39 cellular contexts compared by ENCODE assay signal in the genomic region with DNA sequence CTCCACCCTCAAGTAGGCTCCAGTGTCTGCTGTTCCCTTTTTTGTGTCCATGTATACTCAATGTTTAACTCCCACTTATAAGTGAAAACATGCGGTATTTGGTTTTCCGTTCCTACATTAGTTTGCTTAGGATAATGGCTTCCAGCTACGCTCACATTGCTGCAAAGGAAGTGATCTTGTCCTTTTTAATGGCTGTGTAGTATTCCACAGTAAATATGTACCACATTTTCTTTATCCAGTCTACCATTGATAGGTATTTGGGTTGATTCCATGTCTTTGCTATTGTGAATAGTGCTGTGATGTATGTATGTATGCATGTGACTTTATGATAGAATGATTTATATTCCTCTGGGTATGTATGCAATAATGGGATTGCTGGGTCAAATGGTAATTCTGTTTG.
"Had no signal": no experiment of that assay in that cellular context is flagged by ENCODE, and none has a peak within 500 bp of the region (broad histone marks: within the 10 kb centered on the region; RNA-seq: fewer than 3 reads in every experiment).

No MANE protein-coding gene starts in this region.

- H3K4me3 ChIP-seq: adrenal gland, ascending aorta, body of pancreas, breast epithelium, cardiac muscle cell had no signal

- H3K27me3 ChIP-seq: ascending aorta, brain microvascular endothelial cell had no signal

- H3K36me3 Mint-ChIP-seq: activated naive CD4-positive, alpha-beta T cell treated with anti-CD3 and anti-CD28 coated beads, Interleukin-2, amount 10 ng/mL, durations not matched to agents 7 days and 5 days; activated naive CD4-positive, alpha-beta T cell treated with anti-CD3 and anti-CD28 coated beads, Interleukin-2, amount 50 U/mL, for 72 hours; activated naive CD8-positive, alpha-beta T cell; activated naive CD8-positive, alpha-beta T cell treated with anti-CD3 and anti-CD28 coated beads for 36 hours; activated naive CD8-positive, alpha-beta T cell treated with anti-CD3 and anti-CD28 coated beads, Interleukin-2, amount 10 ng/mL, durations not matched to agents 7 days and 5 days; brain had no signal

- FAIRE-seq: astrocyte, bronchial epithelial cell, colon had no signal

- ATAC-seq: activated naive CD4-positive, alpha-beta T cell treated with anti-CD3 and anti-CD28 coated beads, Interleukin-2, amount 50 U/mL, for 72 hours; activated naive CD8-positive, alpha-beta T cell treated with anti-CD3 and anti-CD28 coated beads, Interleukin-2, amount 50 U/mL, for 24 hours; activated T-cell treated with anti-CD3 and anti-CD28 coated beads, Interleukin-2, amount 50 U/mL, for 4 hours; activated T-cell treated with anti-CD3 and anti-CD28 coated beads, Interleukin-2, amount 50 U/mL, for 72 hours; activated T-helper 17 cell treated with anti-CD3 and anti-CD28 coated beads, Interleukin-2, amount 50 U/mL, for 72 hours; body of pancreas had no signal

- H3K9me3 Mint-ChIP-seq: activated naive CD4-positive, alpha-beta T cell treated with anti-CD3 and anti-CD28 coated beads, Interleukin-2, amount 10 ng/mL, durations not matched to agents 7 days and 5 days; activated naive CD4-positive, alpha-beta T cell treated with anti-CD3 and anti-CD28 coated beads, Interleukin-2, amount 50 U/mL, for 72 hours; activated naive CD8-positive, alpha-beta T cell treated with anti-CD3 and anti-CD28 coated beads for 36 hours; activated naive CD8-positive, alpha-beta T cell treated with anti-CD3 and anti-CD28 coated beads, Interleukin-2, amount 50 U/mL, for 24 hours; activated T-cell treated with anti-CD3 and anti-CD28 coated beads, Interleukin-2, amount 50 U/mL, for 24 hours; activated T-cell treated with anti-CD3 and anti-CD28 coated beads, Interleukin-2, amount 50 U/mL, for 4 hours; activated T-cell treated with anti-CD3 and anti-CD28 coated beads, Interleukin-2, amount 50 U/mL, for 72 hours; activated T-helper 1 cell treated with anti-CD3 and anti-CD28 coated beads, Interleukin-12 subunit alpha, Interleukin-12 subunit beta, Interleukin-2, Interleukin-4 antibody, amounts not matched to agents 30 ng/mL and 10 ng/mL and 1 ng/mL, durations not matched to agents 14 hours and 24 hours and 36 hours; activated T-helper 2 cell treated with anti-CD3 and anti-CD28 coated beads, Interferon-gamma antibody, Interleukin-2, Interleukin-4, amounts not matched to agents 10 μg/mL and 5 μg/mL and 100 μg/mL, durations not matched to agents 14 hours and 24 hours and 36 hours; central memory CD8-positive, alpha-beta T cell had no signal

- H3K27ac Mint-ChIP-seq: activated naive CD4-positive, alpha-beta T cell treated with anti-CD3 and anti-CD28 coated beads, Interleukin-2, amount 10 ng/mL, durations not matched to agents 7 days and 5 days; activated naive CD4-positive, alpha-beta T cell treated with anti-CD3 and anti-CD28 coated beads, Interleukin-2, amount 50 U/mL, for 72 hours; activated naive CD8-positive, alpha-beta T cell; activated naive CD8-positive, alpha-beta T cell treated with anti-CD3 and anti-CD28 coated beads for 36 hours; activated naive CD8-positive, alpha-beta T cell treated with anti-CD3 and anti-CD28 coated beads, Interleukin-2, amount 10 ng/mL, durations not matched to agents 7 days and 5 days; activated naive CD8-positive, alpha-beta T cell treated with anti-CD3 and anti-CD28 coated beads, Interleukin-2, amount 50 U/mL, for 24 hours; activated T-cell treated with anti-CD3 and anti-CD28 coated beads, Interleukin-2, amount 50 U/mL, for 24 hours; activated T-cell treated with anti-CD3 and anti-CD28 coated beads, Interleukin-2, amount 50 U/mL, for 72 hours; activated T-helper 1 cell treated with anti-CD3 and anti-CD28 coated beads, Interleukin-12 subunit alpha, Interleukin-12 subunit beta, Interleukin-2, Interleukin-4 antibody, amounts not matched to agents 30 ng/mL and 10 ng/mL and 1 ng/mL, durations not matched to agents 14 hours and 24 hours and 36 hours; activated T-helper 17 cell treated with anti-CD3 and anti-CD28 coated beads, Interleukin-2, amount 50 U/mL, for 72 hours; activated T-helper 2 cell treated with anti-CD3 and anti-CD28 coated beads, Interferon-gamma antibody, Interleukin-2, Interleukin-4, amounts not matched to agents 10 μg/mL and 5 μg/mL and 100 μg/mL, durations not matched to agents 14 hours and 24 hours and 36 hours; brain had no signal

- H3K27me3 Mint-ChIP-seq: activated naive CD8-positive, alpha-beta T cell; activated T-cell treated with anti-CD3 and anti-CD28 coated beads, Interleukin-2, amount 50 U/mL, for 24 hours had no signal

- H3K36me3 ChIP-seq: adrenal gland, ascending aorta, brain microvascular endothelial cell, breast epithelium, cardiac muscle cell had no signal

- H3K4me1 Mint-ChIP-seq: activated naive CD8-positive, alpha-beta T cell treated with anti-CD3 and anti-CD28 coated beads for 36 hours; activated T-helper 17 cell treated with anti-CD3 and anti-CD28 coated beads, Interleukin-2, amount 50 U/mL, for 72 hours had no signal

- H3K27ac ChIP-seq: adrenal gland, ascending aorta, body of pancreas, brain microvascular endothelial cell, breast epithelium, cardiac muscle cell had no signal

- DNase-seq: activated effector memory CD4-positive, alpha-beta T cell treated with anti-CD3 and anti-CD28 coated beads, Interleukin-2, amount 50 U/mL, for 16 hours; activated effector memory CD4-positive, alpha-beta T cell treated with Interleukin-2 at 50 U/mL for 16 hours; activated gamma-delta T cell; activated gamma-delta T cell treated with Interleukin-2 at 50 U/mL for 16 hours; activated naive CD4-positive, alpha-beta T cell; activated naive CD4-positive, alpha-beta T cell treated with anti-CD3 and anti-CD28 coated beads, Interleukin-2, amount 10 ng/mL, durations not matched to agents 7 days and 5 days; activated naive CD4-positive, alpha-beta T cell treated with anti-CD3 and anti-CD28 coated beads, Interleukin-2, amount 50 U/mL, for 16 hours; activated naive CD4-positive, alpha-beta T cell treated with Interleukin-2 at 50 U/mL for 16 hours; activated naive CD8-positive, alpha-beta T cell treated with anti-CD3 and anti-CD28 coated beads for 36 hours; activated naive CD8-positive, alpha-beta T cell treated with anti-CD3 and anti-CD28 coated beads, Interleukin-2, amount 10 ng/mL, durations not matched to agents 7 days and 5 days; activated naive CD8-positive, alpha-beta T cell treated with anti-CD3 and anti-CD28 coated beads, Interleukin-2, amount 50 U/mL, for 24 hours; activated T-cell treated with anti-CD3 and anti-CD28 coated beads, Interleukin-2, amount 50 U/mL, for 1 hour; activated T-cell treated with anti-CD3 and anti-CD28 coated beads, Interleukin-2, amount 50 U/mL, for 24 hours; activated T-cell treated with anti-CD3 and anti-CD28 coated beads, Interleukin-2, amount 50 U/mL, for 4 hours; activated T-cell treated with anti-CD3 and anti-CD28 coated beads, Interleukin-2, amount 50 U/mL, for 48 hours; activated T-cell treated with anti-CD3 and anti-CD28 coated beads, Interleukin-2, amount 50 U/mL, for 72 hours; adrenal gland; amniotic stem cell; amygdala; anterior cingulate cortex; aorta; body of pancreas; brain microvascular endothelial cell; caudate nucleus; central memory CD4-positive, alpha-beta T cell; cerebellar nuclear complex had no signal

- H3K4me1 ChIP-seq: adrenal gland, ascending aorta, body of pancreas, breast epithelium had no signal

- H3K4me3 Mint-ChIP-seq: activated naive CD4-positive, alpha-beta T cell treated with anti-CD3 and anti-CD28 coated beads, Interleukin-2, amount 10 ng/mL, durations not matched to agents 7 days and 5 days; activated naive CD8-positive, alpha-beta T cell; activated naive CD8-positive, alpha-beta T cell treated with anti-CD3 and anti-CD28 coated beads for 36 hours; activated naive CD8-positive, alpha-beta T cell treated with anti-CD3 and anti-CD28 coated beads, Interleukin-2, amount 10 ng/mL, durations not matched to agents 7 days and 5 days; activated naive CD8-positive, alpha-beta T cell treated with anti-CD3 and anti-CD28 coated beads, Interleukin-2, amount 50 U/mL, for 24 hours; activated T-cell treated with anti-CD3 and anti-CD28 coated beads, Interleukin-2, amount 50 U/mL, for 24 hours; activated T-cell treated with anti-CD3 and anti-CD28 coated beads, Interleukin-2, amount 50 U/mL, for 4 hours; activated T-cell treated with anti-CD3 and anti-CD28 coated beads, Interleukin-2, amount 50 U/mL, for 72 hours; activated T-helper 1 cell treated with anti-CD3 and anti-CD28 coated beads, Interleukin-12 subunit alpha, Interleukin-12 subunit beta, Interleukin-2, Interleukin-4 antibody, amounts not matched to agents 30 ng/mL and 10 ng/mL and 1 ng/mL, durations not matched to agents 14 hours and 24 hours and 36 hours; activated T-helper 17 cell treated with anti-CD3 and anti-CD28 coated beads, Interleukin-2, amount 50 U/mL, for 72 hours; brain; central memory CD8-positive, alpha-beta T cell had no signal

- H3K9me3 ChIP-seq: adrenal gland, ascending aorta, body of pancreas, breast epithelium had no signal
